Comparison of ENCODE assay signal across 15 cellular contexts in the genomic region with DNA sequence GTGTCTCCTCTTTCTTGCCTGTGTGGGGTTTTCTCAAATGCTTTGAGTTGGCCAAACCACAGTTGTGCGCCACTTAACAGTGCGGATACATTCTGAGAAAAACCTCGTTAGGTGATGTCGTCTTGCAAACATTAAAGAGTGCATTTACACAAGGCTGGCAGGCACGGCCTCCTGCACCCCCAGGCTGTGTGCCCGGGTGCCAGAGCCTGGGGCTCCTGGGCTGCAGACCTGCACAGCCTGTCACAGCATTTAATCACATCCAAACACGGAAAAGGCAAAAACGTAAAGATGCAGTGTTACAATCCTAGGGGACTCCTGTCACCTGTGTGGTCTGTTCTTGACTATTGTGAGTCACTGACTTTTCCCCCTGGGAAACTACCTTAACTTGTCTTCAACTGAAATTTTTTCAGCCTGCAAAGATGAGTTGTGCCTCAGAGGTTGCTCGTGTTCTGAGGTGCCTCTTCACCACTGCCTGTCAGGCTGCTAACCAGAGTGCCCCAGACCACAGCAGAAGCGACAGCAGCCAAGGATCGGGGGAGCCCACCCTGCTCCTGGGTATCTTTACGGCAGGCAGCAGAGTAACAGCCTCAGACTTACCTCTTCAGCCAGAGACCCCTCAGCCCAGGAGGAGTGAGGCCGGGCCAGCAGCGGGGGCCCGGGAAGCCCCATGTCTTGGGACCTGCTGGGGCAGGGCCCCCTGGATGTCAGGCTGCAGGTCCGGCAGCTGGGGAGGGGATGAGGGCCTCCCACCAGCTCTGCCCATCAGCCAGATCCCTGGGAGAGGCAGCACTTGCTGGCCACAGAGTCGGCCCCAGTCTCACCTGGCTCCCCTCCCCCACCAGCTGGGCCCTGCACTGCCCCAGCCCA. TPM values are rescaled to one million over a fixed set of nuclear protein-coding genes. Genes with fewer than 3 reads are reported as not detected.
DNase-seq lines count a peak whose midpoint lies in the region; ATAC-seq and TF ChIP-seq lines count a peak whose summit lies in the region.
"Had no signal": no experiment of that assay in that cellular context is flagged by ENCODE, and none has a peak within 500 bp of the region (broad histone marks: within the 10 kb centered on the region; RNA-seq: fewer than 3 reads in every experiment).

No MANE protein-coding gene starts in this region.

- H3K27ac ChIP-seq in WERI-Rb-1, result peak overlapping the region; percentile 72
- no peak overlapping the region for H3K27ac ChIP-seq in caudate nucleus (ENCODE audit: low read depth, low read length)

- intact Hi-C loops in posterior cingulate gyrus (cut with DNase I), result no loop called here

- no peaks in the 10 kb centered on the region for H3K36me3 ChIP-seq in WERI-Rb-1

- no peaks in the 10 kb centered on the region for H3K9me3 ChIP-seq in WERI-Rb-1 (ENCODE audit: severe bottlenecking)

- H3K4me3 ChIP-seq in WERI-Rb-1 (ENCODE audit: low read depth, low read length), result no peak overlapping the region

- no peak for TF ChIP-seq CTCF in WERI-Rb-1 (IDR thresholded peaks at IDR 0.05; ENCODE audit: low read depth, low read length)

- no peaks in the 10 kb centered on the region for H3K36me3 Mint-ChIP-seq in activated naive CD4-positive, alpha-beta T cell treated with anti-CD3 and anti-CD28 coated beads, Interleukin-2, amount 50 U/mL, for 72 hours

- no peaks in the 10 kb centered on the region for H3K27me3 ChIP-seq in WERI-Rb-1 (ENCODE audit: insufficient read depth, low read depth, severe bottlenecking)

- H3K9me3 Mint-ChIP-seq in activated naive CD4-positive, alpha-beta T cell treated with anti-CD3 and anti-CD28 coated beads, Interleukin-2, amount 50 U/mL, for 72 hours, result no peaks in the 10 kb centered on the region
- H3K9me3 Mint-ChIP-seq: immature natural killer cell had no signal

- DNase-seq in activated T-cell treated with anti-CD3 and anti-CD28 coated beads, Interleukin-2, amount 50 U/mL, for 1 hour, result peak; percentile 47
- DNase-seq in activated T-cell treated with anti-CD3 and anti-CD28 coated beads for 4 hours, result no peak
- DNase-seq in WERI-Rb-1, result no peak
- peak in 1 of 2 donors; percentile 53 for DNase-seq in activated naive CD4-positive, alpha-beta T cell treated with anti-CD3 and anti-CD28 coated beads, Interleukin-2, amount 50 U/mL, for 72 hours (ENCODE audit: low spot score in 2 of 2)
- DNase-seq in stimulated activated CD8-positive, alpha-beta memory T cell treated with anti-CD3 and anti-CD28 coated beads, Interleukin-7, amount 100 ng/mL, for 48 hours (ENCODE audit: extremely low read depth in 1 of 2, low read depth in 1 of 2), result peak; percentile 25 to 63
- no peak for DNase-seq in caudate nucleus (lab: John Stamatoyannopoulos, UW)
- no peak for DNase-seq in posterior cingulate gyrus
- DNase-seq: cortex of kidney, DMS53, immature natural killer cell, Kasumi-1, NCI-H2081 had no signal

- peak overlapping the region; percentile 82 to 94 for H3K27ac Mint-ChIP-seq in activated naive CD4-positive, alpha-beta T cell treated with anti-CD3 and anti-CD28 coated beads, Interleukin-2, amount 50 U/mL, for 72 hours

- ATAC-seq in activated naive CD4-positive, alpha-beta T cell treated with anti-CD3 and anti-CD28 coated beads, Interleukin-2, amount 50 U/mL, for 72 hours, result peak; percentile 58 to 61
- no peak for ATAC-seq in HG02885 (IDR thresholded peaks at IDR 0.05; ENCODE audit: poor library complexity, unreplicated experiment)
- ATAC-seq: sciatic nerve had no signal

RNA-seq across cellular contexts. Expression of gene C20orf204, which starts 0.7 kb away (rescaled TPM):
- 10 to 100 TPM; 14.2 to 18.8 TPM for total RNA-seq in activated naive CD4-positive, alpha-beta T cell treated with anti-CD3 and anti-CD28 coated beads, Interleukin-2, amount 50 U/mL, for 72 hours

RNA-seq across cellular contexts. Expression of gene SOX18, which starts 14.1 kb away (rescaled TPM):
- total RNA-seq in activated naive CD4-positive, alpha-beta T cell treated with anti-CD3 and anti-CD28 coated beads, Interleukin-2, amount 50 U/mL, for 72 hours, result 1 to 10 TPM in 1 of 2 donors, under 1 TPM in 1; 0.39 to 1.4 TPM
- total RNA-seq: OCI-LY7 had no signal

RNA-seq across cellular contexts. Expression of gene TCEA2, which starts 27.7 kb away (rescaled TPM):
- 10 to 100 TPM; 21.9 to 79.3 TPM for total RNA-seq in activated naive CD4-positive, alpha-beta T cell treated with anti-CD3 and anti-CD28 coated beads, Interleukin-2, amount 50 U/mL, for 72 hours

RNA-seq across cellular contexts. Expression of gene RGS19, which starts 44.0 kb away (rescaled TPM):
- 10 to 100 TPM; 21.5 to 47.8 TPM for total RNA-seq in activated naive CD4-positive, alpha-beta T cell treated with anti-CD3 and anti-CD28 coated beads, Interleukin-2, amount 50 U/mL, for 72 hours

RNA-seq across cellular contexts. Expression of gene OPRL1, which starts 44.6 kb away (rescaled TPM):
- 1 to 10 TPM in 1 of 2 donors, under 1 TPM in 1; 0.32 to 1.2 TPM for total RNA-seq in activated naive CD4-positive, alpha-beta T cell treated with anti-CD3 and anti-CD28 coated beads, Interleukin-2, amount 50 U/mL, for 72 hours

Comparison
In these comparisons a context has a peak if more than half of its experiments do, and no peak if none do; other contexts are left out.
1. DNase-seq: peak in activated T-cell treated with anti-CD3 and anti-CD28 coated beads, Interleukin-2, amount 50 U/mL, for 1 hour (single experiment) and stimulated activated CD8-positive, alpha-beta memory T cell treated with anti-CD3 and anti-CD28 coated beads, Interleukin-7, amount 100 ng/mL, for 48 hours (2 of 2); none in activated T-cell treated with anti-CD3 and anti-CD28 coated beads for 4 hours (single experiment), WERI-Rb-1 (single experiment), caudate nucleus (0 of 61) and posterior cingulate gyrus (0 of 10).